Comparison of ENCODE assay signal across 9 cellular contexts in genomic region chr10:50554995-50555568, GRCh38.
DNase-seq lines count a peak whose midpoint lies in the region; ATAC-seq, FAIRE-seq and TF ChIP-seq lines count a peak whose summit lies in the region.
"Had no signal": no experiment of that assay in that cellular context is flagged by ENCODE, and none has a peak within 500 bp of the region (broad histone marks: within the 10 kb centered on the region; RNA-seq: fewer than 3 reads in every experiment).

No MANE protein-coding gene starts in this region.

- BruUV-seq in K562 (replicated peaks; lab: Mats Ljungman, UMichigan): TSS peak; percentile 32

- peak overlapping the region; percentile 72 for H3K4me2 ChIP-seq in K562 (ENCODE audit: insufficient read depth, low read length)

- 0 out of 2 replicates have a peak, but pooled peaks cover 5% of the 10 kb centered on the region for H4K20me1 ChIP-seq in K562 (replicated peaks; ENCODE audit: control insufficient read depth, insufficient read depth, low read length)

- DNase-seq in AG09319 (ENCODE audit: extremely low read depth, low read depth) (peak; percentile 25), K562 (ENCODE audit: extremely low read depth in 1 of 4, low spot score in 3 of 4) (peak; percentile 71 to 91 (median 77)), left colon (no peak), SK-N-DZ (ENCODE audit: low spot score) (no peak)
- DNase-seq: activated gamma-delta T cell had no signal

- peak; percentile 70 to 72 for TF ChIP-seq RAD21 in K562 (CRISPR knock-in tag; conservative IDR thresholded peaks at IDR 0.05 in 1 of 2, IDR thresholded peaks at IDR 0.05 in 1 of 2)

- FAIRE-seq in K562 (lab: Jason Lieb, UNC): peak; percentile 94

- no peaks in the 10 kb centered on the region for H3K9me3 ChIP-seq in K562 (replicated peaks; ENCODE audit: control insufficient read depth, insufficient read depth, low read depth, low read length)

- POLR2A ChIA-PET in K562 (lab: Yijun Ruan, JAX): interaction anchor here (0.6 to 1.5 kb wide), 10 partner anchors 10 to 204 kb away, joined by 3 to 7 read pairs (median 3); partner anchors contain the start of gene SGMS1

- ATAC-seq in GM19351 (IDR thresholded peaks at IDR 0.05; ENCODE audit: unreplicated experiment) (peak; percentile 47), K562 (peak; percentile 70), left colon (peak; percentile 58), GM18868 (IDR thresholded peaks at IDR 0.05; ENCODE audit: unreplicated experiment) (no peak), GM19397 (IDR thresholded peaks at IDR 0.05; ENCODE audit: unreplicated experiment) (no peak)
- ATAC-seq in activated CD4-positive, CD25-positive, alpha-beta regulatory T cell treated with anti-CD3 and anti-CD28 coated beads, Interleukin-2, amount 50 U/mL, for 24 hours: no peak

- intact Hi-C loops in K562 (cut with micrococcal nuclease) (loop anchor here (1.0 to 5.0 kb wide), 3 partner anchors 69 to 263 kb away; no protein-coding TSS in a partner anchor), left colon (cut with DNase I, micrococcal nuclease) (no loop called here)

- TF ChIP-seq EP300 in K562 (IDR thresholded peaks at IDR 0.05; ENCODE audit: low read length): peak; percentile 85; the same call in 1 of the 2 replicates

- peak overlapping the region; percentile 70 for H3K27ac ChIP-seq in K562 (ENCODE audit: extremely low read depth, low read depth, low read length)

- WGBS in K562 (ENCODE audit: insufficient coverage, low coverage, missing lambda C conversion rate): 4% methylated on average over 3 of the region's 3 CpGs

- in situ Hi-C loops in K562 (cut with MboI): no loop called here

- peaks cover 10% of the 10 kb centered on the region; the same call in 2 of the 3 replicates for H3K36me3 ChIP-seq in K562 (ENCODE audit: control insufficient read depth, insufficient read depth, low read length)

- peaks cover 34 to 72% of the 10 kb centered on the region in 2 experiments for H3K4me1 ChIP-seq in K562 (replicated peaks in 1 of 2; ENCODE audit: control insufficient read depth in 2 of 2, insufficient read depth in 2 of 2, low read length in 2 of 2)

- peak overlapping the region; percentile 21 for H3K4me3 ChIP-seq in K562

- H2AFZ ChIP-seq in K562 (ENCODE audit: low read depth, low read length): 0 out of 2 replicates have a peak overlapping the region, but pooled peaks have one; percentile 3

- no peaks in the 10 kb centered on the region for H3K27me3 ChIP-seq in K562 (ENCODE audit: control insufficient read depth in 2 of 2, insufficient read depth in 2 of 2, low read length in 2 of 2)

- TF ChIP-seq CTCF in AG09319 (IDR thresholded peaks at IDR 0.05; ENCODE audit: low read depth, low read length): no peak
- TF ChIP-seq CTCF in K562 (IDR thresholded peaks at IDR 0.05 in 2 of 3, conservative IDR thresholded peaks at IDR 0.05 in 1 of 3; ENCODE audit: insufficient read depth in 2 of 3, low read depth in 1 of 3, low read length in 3 of 3): peak; percentile 53 to 67 (median 65)

- no peak for TF ChIP-seq POLR2A in K562 (conservative IDR thresholded peaks at IDR 0.05)

- H3K79me2 ChIP-seq in K562 (ENCODE audit: control insufficient read depth, insufficient read depth, low read length): peaks cover 97% of the 10 kb centered on the region

- no peaks in the 10 kb centered on the region for H3K9me1 ChIP-seq in K562 (ENCODE audit: control insufficient read depth, insufficient read depth, low read length)

- CTCF ChIA-PET in K562 (lab: Yijun Ruan, JAX; ENCODE audit: low intra/inter-chr PET ratio): no interaction called here

- H3K9ac ChIP-seq in K562 (ENCODE audit: insufficient read depth in 1 of 2, low read depth in 2 of 2, low read length in 2 of 2): peak overlapping the region; percentile 21 to 63; a peak in 3 of 4 replicates

TF ChIP-seq in K562, 482 proteins besides CTCF, POLR2A, EP300 and RAD21 (continues in another document):
- peak in 1 of 2 experiments; percentile 75 for TF ChIP-seq KDM1A (IDR thresholded peaks at IDR 0.05)
- no peak for TF ChIP-seq ARID4B (CRISPR knock-in tag; IDR thresholded peaks at IDR 0.05)
- no peak for TF ChIP-seq FOXP1 (CRISPR knock-in tag; IDR thresholded peaks at IDR 0.05)
- no peak for TF ChIP-seq CC2D1A (IDR thresholded peaks at IDR 0.05)
- TF ChIP-seq HDAC1 (IDR thresholded peaks at IDR 0.05): peak in 1 of 2 experiments; percentile 47; a peak in 2 of 4 replicates
- no peak for TF ChIP-seq RBM14 (IDR thresholded peaks at IDR 0.05; ENCODE audit: borderline replicate concordance, insufficient read depth, low read depth, low read length)
- no peak for TF ChIP-seq NR2C2 (CRISPR knock-in tag; IDR thresholded peaks at IDR 0.05)
- TF ChIP-seq NR2C2 (tag; IDR thresholded peaks at IDR 0.05): peak; percentile 66
- no peak for TF ChIP-seq ZNF124 (CRISPR knock-in tag; IDR thresholded peaks at IDR 0.05)
- TF ChIP-seq TFAM (CRISPR knock-in tag; conservative IDR thresholded peaks at IDR 0.05): no peak
- TF ChIP-seq ARID1B (IDR thresholded peaks at IDR 0.05): peak; percentile 92
- TF ChIP-seq TRIM24 (IDR thresholded peaks at IDR 0.05): no peak; a peak in 1 of 4 replicates
- no peak for TF ChIP-seq CSDE1 (IDR thresholded peaks at IDR 0.05)
- no peak for TF ChIP-seq SMARCB1 (IDR thresholded peaks at IDR 0.05; ENCODE audit: insufficient read length, low read depth)
- no peak for TF ChIP-seq ZNF561 (CRISPR knock-in tag; conservative IDR thresholded peaks at IDR 0.05)
- TF ChIP-seq ZNF165 (CRISPR knock-in tag; IDR thresholded peaks at IDR 0.05; ENCODE audit: borderline replicate concordance): no peak
- TF ChIP-seq E2F8 (IDR thresholded peaks at IDR 0.05; ENCODE audit: low read depth, partially characterized antibody): peak; percentile 17
- TF ChIP-seq NR1H2 (CRISPR knock-in tag; IDR thresholded peaks at IDR 0.05): no peak
- TF ChIP-seq TEAD2 (tag; IDR thresholded peaks at IDR 0.05): no peak
- TF ChIP-seq FOXA1 (IDR thresholded peaks at IDR 0.05; ENCODE audit: borderline replicate concordance): no peak
- TF ChIP-seq ZNF57 (CRISPR knock-in tag; IDR thresholded peaks at IDR 0.05): no peak
- no peak for TF ChIP-seq ZNF384 (IDR thresholded peaks at IDR 0.05; ENCODE audit: low read depth, low read length)
- TF ChIP-seq HOXB6 (CRISPR knock-in tag; IDR thresholded peaks at IDR 0.05; ENCODE audit: borderline replicate concordance): no peak

Comparison
In these comparisons a context has a peak if more than half of its experiments do, and no peak if none do; other contexts are left out.
1. DNase-seq: peak in AG09319 (single experiment) and K562 (4 of 4); none in left colon (0 of 2) and SK-N-DZ (single experiment).
2. ATAC-seq: peak in GM19351 (single experiment), K562 (single experiment) and left colon (single experiment); none in GM18868 (single experiment), GM19397 (single experiment) and activated CD4-positive, CD25-positive, alpha-beta regulatory T cell treated with anti-CD3 and anti-CD28 coated beads, Interleukin-2, amount 50 U/mL, for 24 hours (0 of 2).